Comparison of ENCODE assay signal across 16 cellular contexts in genomic region chr5:56313004-56313531, GRCh38.
DNase-seq lines count a peak whose midpoint lies in the region; ATAC-seq and TF ChIP-seq lines count a peak whose summit lies in the region.
"Had no signal": no experiment of that assay in that cellular context is flagged by ENCODE, and none has a peak within 500 bp of the region (broad histone marks: within the 10 kb centered on the region; RNA-seq: fewer than 3 reads in every experiment).

No MANE protein-coding gene starts in this region.

- no peak overlapping the region for H3K27ac ChIP-seq in CD4-positive, CD25-positive, alpha-beta regulatory T cell (ENCODE audit: insufficient read depth, low read length, poor library complexity, severe bottlenecking)

- intact Hi-C loops in Caco-2 (cut with micrococcal nuclease; ENCODE audit: unreplicated experiment) = no loop called here

- H3K27ac Mint-ChIP-seq in CD4-positive, CD25-positive, alpha-beta regulatory T cell = peak overlapping the region; percentile 47 to 83 (median 57)
- H3K27ac Mint-ChIP-seq in Caco-2 (ENCODE audit: unreplicated experiment) = peak overlapping the region; percentile 8
- H3K27ac Mint-ChIP-seq in activated naive CD4-positive, alpha-beta T cell treated with anti-CD3 and anti-CD28 coated beads, Interleukin-2, amount 50 U/mL, for 72 hours = peak overlapping the region in 1 of 2 donors; percentile 61

- H3K4me1 Mint-ChIP-seq in CD4-positive, CD25-positive, alpha-beta regulatory T cell = peaks cover 8 to 48% (median 21%) of the 10 kb centered on the region in 4 donors
- H3K4me1 Mint-ChIP-seq in Caco-2 (ENCODE audit: low read depth, unreplicated experiment) = peaks cover 49% of the 10 kb centered on the region

- no peaks in the 10 kb centered on the region for H3K27me3 ChIP-seq in CD4-positive, CD25-positive, alpha-beta regulatory T cell (ENCODE audit: control insufficient read depth, insufficient read depth, low read length)
- no peaks in the 10 kb centered on the region for H3K27me3 ChIP-seq in Caco-2 (replicated peaks; ENCODE audit: control insufficient read depth, insufficient read depth, low read length)

- peaks cover 4% of the 10 kb centered on the region for H3K27me3 Mint-ChIP-seq in CD4-positive, CD25-positive, alpha-beta regulatory T cell
- no peaks in the 10 kb centered on the region for H3K27me3 Mint-ChIP-seq in Caco-2 (ENCODE audit: insufficient read depth, unreplicated experiment)

- H3K9me3 ChIP-seq in CD4-positive, CD25-positive, alpha-beta regulatory T cell (ENCODE audit: control insufficient read depth in 2 of 2, low read length in 2 of 2) = no peaks in the 10 kb centered on the region
- 0 out of 2 replicates have a peak, but pooled peaks cover 6% of the 10 kb centered on the region for H3K9me3 ChIP-seq in Caco-2

- peak; percentile 21 for DNase-seq in activated naive CD4-positive, alpha-beta T cell treated with Interleukin-2 at 50 U/mL for 16 hours
- no peak for DNase-seq in activated naive CD4-positive, alpha-beta T cell treated with anti-CD3 and anti-CD28 coated beads, Interleukin-2, amount 50 U/mL, for 16 hours
- no peak for DNase-seq in CD4-positive, CD25-positive, alpha-beta regulatory T cell
- DNase-seq in Caco-2 = no peak
- DNase-seq in activated naive CD4-positive, alpha-beta T cell treated with anti-CD3 and anti-CD28 coated beads, Interleukin-2, amount 50 U/mL, for 72 hours (ENCODE audit: low spot score in 2 of 2) = no peak
- DNase-seq in nucleus accumbens (lab: John Stamatoyannopoulos, UW) = no peak
- DNase-seq: ACHN, C1 segment of cervical spinal cord, DMS79 treated with DMSO at 0.1 percent for 48 hours, KG1, NCI-H1694 treated with DMSO at 0.1 percent for 48 hours, NCI-H2107, NCI-H510A, NCI-H748 treated with DMSO at 0.1 percent for 48 hours, Right ventricle myocardium superior had no signal

- no peaks in the 10 kb centered on the region for H3K36me3 ChIP-seq in CD4-positive, CD25-positive, alpha-beta regulatory T cell (ENCODE audit: control insufficient read depth, insufficient read depth, low read length)
- H3K36me3 ChIP-seq in Caco-2 (ENCODE audit: control insufficient read depth, insufficient read depth, low read length) = no peaks in the 10 kb centered on the region

- POLR2A ChIA-PET in Caco-2 (lab: Charles Lee) = no interaction called here

- H3K4me1 ChIP-seq in CD4-positive, CD25-positive, alpha-beta regulatory T cell (ENCODE audit: control insufficient read depth, insufficient read depth, low read length, poor library complexity, severe bottlenecking) = peaks cover 3% of the 10 kb centered on the region
- H3K4me1 ChIP-seq in Caco-2 = peaks cover 63% of the 10 kb centered on the region

- no peak for ATAC-seq in CD4-positive, CD25-positive, alpha-beta regulatory T cell (ENCODE audit: low read depth in 2 of 2)
- peak; percentile 39 to 85 for ATAC-seq in activated naive CD4-positive, alpha-beta T cell treated with anti-CD3 and anti-CD28 coated beads, Interleukin-2, amount 50 U/mL, for 72 hours
- no peak for ATAC-seq in HG03135 (IDR thresholded peaks at IDR 0.05; ENCODE audit: unreplicated experiment)

- H3K4me3 ChIP-seq in CD4-positive, CD25-positive, alpha-beta regulatory T cell (ENCODE audit: low read depth, low read length) = no peak overlapping the region
- H3K4me3 ChIP-seq in Caco-2 (ENCODE audit: low read depth, low read length) = no peak overlapping the region

- CTCF ChIA-PET in Caco-2 (lab: Charles Lee) = no interaction called here

- peaks cover 5% of the 10 kb centered on the region for H3K36me3 Mint-ChIP-seq in CD4-positive, CD25-positive, alpha-beta regulatory T cell
- H3K36me3 Mint-ChIP-seq in Caco-2 (ENCODE audit: insufficient read depth, unreplicated experiment) = peaks cover 14% of the 10 kb centered on the region
- peaks cover 0 to 5% of the 10 kb centered on the region in 2 donors for H3K36me3 Mint-ChIP-seq in activated naive CD4-positive, alpha-beta T cell treated with anti-CD3 and anti-CD28 coated beads, Interleukin-2, amount 50 U/mL, for 72 hours

- H3K4me3 Mint-ChIP-seq in CD4-positive, CD25-positive, alpha-beta regulatory T cell = no peak overlapping the region
- no peak overlapping the region for H3K4me3 Mint-ChIP-seq in Caco-2 (ENCODE audit: unreplicated experiment)

- peaks cover 0 to 5% (median 0%) of the 10 kb centered on the region in 7 donors for H3K9me3 Mint-ChIP-seq in CD4-positive, CD25-positive, alpha-beta regulatory T cell
- peaks cover 15% of the 10 kb centered on the region for H3K9me3 Mint-ChIP-seq in Caco-2 (ENCODE audit: unreplicated experiment)
- peaks cover 4 to 14% of the 10 kb centered on the region in 2 donors for H3K9me3 Mint-ChIP-seq in activated naive CD4-positive, alpha-beta T cell treated with anti-CD3 and anti-CD28 coated beads, Interleukin-2, amount 50 U/mL, for 72 hours

- no TSS peak for BruUV-seq in Caco-2 (replicated peaks; lab: Mats Ljungman, UMichigan)

- no peak for TF ChIP-seq CTCF in Caco-2 (IDR thresholded peaks at IDR 0.05; ENCODE audit: insufficient read depth in 1 of 2, low read depth in 1 of 2, low read length in 1 of 2, severe bottlenecking in 1 of 2, unreplicated experiment in 1 of 2)

Comparison
In these comparisons a context has a peak if more than half of its experiments do, and no peak if none do; other contexts are left out.
1. ATAC-seq: peak in activated naive CD4-positive, alpha-beta T cell treated with anti-CD3 and anti-CD28 coated beads, Interleukin-2, amount 50 U/mL, for 72 hours (2 of 2); none in CD4-positive, CD25-positive, alpha-beta regulatory T cell (0 of 2) and HG03135 (single experiment).